ENCODE assay signal across 15 cellular contexts in genomic region chr2:42575458-42576064, GRCh38. TPM values are rescaled to one million over a fixed set of nuclear protein-coding genes. Genes with fewer than 3 reads are reported as not detected.
A peak's percentile ranks its signal among the peaks of the same experiment; 100 is the strongest.
DNase-seq lines count a peak whose midpoint lies in the region; ATAC-seq and TF ChIP-seq lines count a peak whose summit lies in the region.
"Had no signal": no experiment of that assay in that cellular context is flagged by ENCODE, and none has a peak within 500 bp of the region (broad histone marks: within the 10 kb centered on the region; RNA-seq: fewer than 3 reads in every experiment).

No MANE protein-coding gene starts in this region.

- no peaks in the 10 kb centered on the region; the same call in 1 of the 2 replicates for H4K20me1 ChIP-seq in IMR-90 (ENCODE audit: insufficient read depth, low read length)

- intact Hi-C loops in IMR-90 (cut with micrococcal nuclease): no loop called here

- TF ChIP-seq CTCF in GM20000 (IDR thresholded peaks at IDR 0.05; ENCODE audit: extremely low read depth, missing control alignments): no peak
- no peak for TF ChIP-seq CTCF in IMR-90 (conservative IDR thresholded peaks at IDR 0.05; ENCODE audit: low read depth, low read length)
- no peak for TF ChIP-seq CTCF in choroid plexus epithelial cell (conservative IDR thresholded peaks at IDR 0.05; ENCODE audit: low read depth, low read length)

- TF ChIP-seq POLR2A in IMR-90 (IDR thresholded peaks at IDR 0.05; ENCODE audit: low read depth, low read length): no peak

- POLR2A ChIA-PET in IMR-90 (lab: Charles Lee; ENCODE audit: unreplicated experiment): interaction anchor here (0.6 kb wide), 1 partner anchor 45 kb away, joined by 9 read pairs; no protein-coding TSS in a partner anchor

- no peak overlapping the region for H2BK15ac ChIP-seq in IMR-90 (ENCODE audit: low read depth, low read length)

- no peak overlapping the region for H3K4ac ChIP-seq in IMR-90 (ENCODE audit: low read depth, low read length)

- no peak overlapping the region for H2BK120ac ChIP-seq in IMR-90 (ENCODE audit: low read depth, low read length)

- no peaks in the 10 kb centered on the region for H3K27me3 ChIP-seq in IMR-90 (ENCODE audit: control insufficient read depth, insufficient read depth, low read length)
- H3K27me3 ChIP-seq: sigmoid colon, uterus had no signal

- 0 out of 2 replicates have a peak overlapping the region, but pooled peaks have one; percentile 56 for H3K23ac ChIP-seq in IMR-90 (ENCODE audit: low read depth, low read length)

- H3K27ac ChIP-seq in IMR-90 (ENCODE audit: insufficient read depth, low read length): no peak overlapping the region
- H3K27ac ChIP-seq: neutrophil, RWPE1, sigmoid colon, uterus had no signal

- peaks cover 32% of the 10 kb centered on the region for H3K36me3 ChIP-seq in IMR-90 (ENCODE audit: control insufficient read depth, insufficient read depth, low read length)
- H3K36me3 ChIP-seq: neutrophil, uterus had no signal

- H3K14ac ChIP-seq in IMR-90 (replicated peaks; ENCODE audit: low read depth, low read length): no peak overlapping the region

- H3K4me2 ChIP-seq in IMR-90 (ENCODE audit: low read depth, low read length): no peak overlapping the region

- CTCF ChIA-PET in IMR-90 (lab: Yijun Ruan, JAX): interaction anchor here (0.6 kb wide), 1 partner anchor 50 kb away, joined by 6 read pairs; no protein-coding TSS in a partner anchor

- H3K9me3 ChIP-seq in IMR-90 (ENCODE audit: control insufficient read depth, insufficient read depth, low read length): no peaks in the 10 kb centered on the region
- H3K9me3 ChIP-seq: neutrophil, sigmoid colon, uterus had no signal

- no peak overlapping the region for H2BK5ac ChIP-seq in IMR-90 (ENCODE audit: low read depth, low read length, poor library complexity, severe bottlenecking)

- no TSS peak for BruUV-seq in IMR-90 (replicated peaks; lab: Mats Ljungman, UMichigan)

- ATAC-seq in IMR-90 (ENCODE audit: low read depth) (no peak), GM18867 (IDR thresholded peaks at IDR 0.05; ENCODE audit: unreplicated experiment) (no peak)

- H2BK20ac ChIP-seq in IMR-90 (ENCODE audit: low read depth, low read length): no peak overlapping the region

- no CpG with 5 or more reads among the region's 3 CpGs for WGBS in IMR-90 (ENCODE audit: extremely low coverage in 2 of 2, insufficient read length in 1 of 2), 2 experiments

- no peak overlapping the region for H3K56ac ChIP-seq in IMR-90 (ENCODE audit: extremely low read depth, insufficient read depth, low read length)

- no peak overlapping the region for H2AK5ac ChIP-seq in IMR-90 (ENCODE audit: low read depth, low read length)

- H3K79me1 ChIP-seq in IMR-90 (ENCODE audit: low read depth in 1 of 2, low read length in 2 of 2): peaks cover 24 to 46% of the 10 kb centered on the region in 2 experiments

- in situ Hi-C loops in IMR-90 (cut with MboI; ENCODE audit: low sequenced_read_pairs): no loop called here

- no peaks in the 10 kb centered on the region for H3K4me1 ChIP-seq in IMR-90 (ENCODE audit: control insufficient read depth, insufficient read depth, low read length)
- H3K4me1 ChIP-seq: uterus had no signal

- H2AK9ac ChIP-seq in IMR-90 (replicated peaks; ENCODE audit: low read depth, low read length, poor library complexity): no peak overlapping the region

- TF ChIP-seq RAD21 in IMR-90 (IDR thresholded peaks at IDR 0.05; ENCODE audit: low read length): no peak

- H2AFZ ChIP-seq in IMR-90 (replicated peaks; ENCODE audit: low read length, poor library complexity): no peak overlapping the region

- H3K9ac ChIP-seq in IMR-90 (ENCODE audit: low read depth, low read length): no peak overlapping the region

- no peak overlapping the region for H4K5ac ChIP-seq in IMR-90 (ENCODE audit: low read depth, low read length)

- no peak overlapping the region for H3K18ac ChIP-seq in IMR-90 (ENCODE audit: low read depth, low read length)

- peak; percentile 8 for DNase-seq in activated CD4-positive, alpha-beta T cell treated with anti-CD3 and anti-CD28 coated beads for 48 hours
- DNase-seq in activated CD4-positive, alpha-beta T cell treated with anti-CD3 and anti-CD28 coated beads for 1 hour: no peak
- DNase-seq in GM20000 (ENCODE audit: low spot score) (peak; percentile 42), IMR-90 (no peak), choroid plexus epithelial cell (ENCODE audit: low read depth) (peak; percentile 21), NK-92 (lab: John Stamatoyannopoulos, UW; ENCODE audit: unreplicated experiment) (no peak), D341Med (ENCODE audit: low spot score) (no peak)
- DNase-seq: 8988T; CD8-positive, alpha-beta memory T cell; sigmoid colon; stimulated activated CD4-positive, alpha-beta T cell treated with anti-CD3 and anti-CD28 coated beads, Interleukin-4, amount 100 ng/mL, for 24 hours; uterus had no signal

- no peak overlapping the region for H3K4me3 ChIP-seq in IMR-90 (ENCODE audit: insufficient read depth, low read depth, low read length)
- no peak overlapping the region for H3K4me3 ChIP-seq in choroid plexus epithelial cell (ENCODE audit: low read depth, low read length)
- H3K4me3 ChIP-seq: sigmoid colon, uterus had no signal

- dilution Hi-C loops in IMR-90 (cut with HindIII; ENCODE audit: low sequenced_read_pairs, unreplicated experiment): no loop called here

- no peak overlapping the region for H4K91ac ChIP-seq in IMR-90 (ENCODE audit: insufficient read depth, low read depth, low read length)

- 0 out of 2 replicates have a peak, but pooled peaks cover 2% of the 10 kb centered on the region for H3K9me1 ChIP-seq in IMR-90 (ENCODE audit: insufficient read depth, low read length)

- H4K8ac ChIP-seq in IMR-90 (ENCODE audit: low read depth in 2 of 2, low read length in 2 of 2): no peak overlapping the region

TF ChIP-seq in IMR-90, 13 proteins besides CTCF, POLR2A, EP300 and RAD21:
- no peak for TF ChIP-seq RFX5 (IDR thresholded peaks at IDR 0.05; ENCODE audit: low read depth, low read length)
- TF ChIP-seq SMC3 (IDR thresholded peaks at IDR 0.05; ENCODE audit: low read depth, low read length): no peak
- TF ChIP-seq CEBPB (IDR thresholded peaks at IDR 0.05; ENCODE audit: low read depth, low read length): no peak
- no peak for TF ChIP-seq MAZ (IDR thresholded peaks at IDR 0.05; ENCODE audit: borderline replicate concordance, low read depth, low read length)
- TF ChIP-seq MXI1 (IDR thresholded peaks at IDR 0.05; ENCODE audit: borderline replicate concordance, low read depth, low read length): no peak
- no peak for TF ChIP-seq MAFK (IDR thresholded peaks at IDR 0.05; ENCODE audit: low read depth, low read length)
- TF ChIP-seq BHLHE40 (IDR thresholded peaks at IDR 0.05; ENCODE audit: low read depth, low read length): no peak
- no peak for TF ChIP-seq ELK1 (IDR thresholded peaks at IDR 0.05; ENCODE audit: borderline replicate concordance, low read depth, low read length)
- no peak for TF ChIP-seq RCOR1 (IDR thresholded peaks at IDR 0.05; ENCODE audit: insufficient replicate concordance, low read length)
- TF ChIP-seq CHD1 (IDR thresholded peaks at IDR 0.05; ENCODE audit: low read depth, low read length): no peak
- no peak for TF ChIP-seq FOS (IDR thresholded peaks at IDR 0.05; ENCODE audit: low read depth, low read length)
- no peak for TF ChIP-seq USF2 (IDR thresholded peaks at IDR 0.05; ENCODE audit: low read depth, low read length)
- TF ChIP-seq NFE2L2 (IDR thresholded peaks at IDR 0.05; ENCODE audit: low read depth, low read length): no peak

RNA-seq across cellular contexts. Expression of gene MTA3, which starts 7.1 kb away (rescaled TPM):
- total RNA-seq in IMR-90 (2012; rRNA removed): 31.9 and 39.7 TPM in 2 replicates
- polyA plus RNA-seq in IMR-90 (2012; rRNA removed): 25.9 and 34.3 TPM in 2 replicates
- polyA plus RNA-seq in IMR-90 (2012; cell fraction: cytosol; rRNA removed): 9.8 and 67.9 TPM in 2 replicates
- polyA plus RNA-seq in IMR-90 (2012; cell fraction: nucleus; rRNA removed; ENCODE audit: low replicate concordance): 11.9 and 49.3 TPM in 2 replicates

Comparison
In these comparisons a context has a peak if more than half of its experiments do, and no peak if none do; other contexts are left out.
1. DNase-seq: peak in activated CD4-positive, alpha-beta T cell treated with anti-CD3 and anti-CD28 coated beads for 48 hours (single experiment), GM20000 (single experiment) and choroid plexus epithelial cell (single experiment); none in activated CD4-positive, alpha-beta T cell treated with anti-CD3 and anti-CD28 coated beads for 1 hour (single experiment), IMR-90 (single experiment), NK-92 (single experiment) and D341Med (single experiment).